ENCODE assay signal across 1 cellular context in genomic region chr16:27805828-27806351, GRCh38.
TF ChIP-seq lines count a peak whose summit lies in the region.

No MANE protein-coding gene starts in this region.

TF ChIP-seq in GM23338, 12 proteins besides CTCF, POLR2A, EP300 and RAD21 (continued from another document):
- TF ChIP-seq, protein P1, sequence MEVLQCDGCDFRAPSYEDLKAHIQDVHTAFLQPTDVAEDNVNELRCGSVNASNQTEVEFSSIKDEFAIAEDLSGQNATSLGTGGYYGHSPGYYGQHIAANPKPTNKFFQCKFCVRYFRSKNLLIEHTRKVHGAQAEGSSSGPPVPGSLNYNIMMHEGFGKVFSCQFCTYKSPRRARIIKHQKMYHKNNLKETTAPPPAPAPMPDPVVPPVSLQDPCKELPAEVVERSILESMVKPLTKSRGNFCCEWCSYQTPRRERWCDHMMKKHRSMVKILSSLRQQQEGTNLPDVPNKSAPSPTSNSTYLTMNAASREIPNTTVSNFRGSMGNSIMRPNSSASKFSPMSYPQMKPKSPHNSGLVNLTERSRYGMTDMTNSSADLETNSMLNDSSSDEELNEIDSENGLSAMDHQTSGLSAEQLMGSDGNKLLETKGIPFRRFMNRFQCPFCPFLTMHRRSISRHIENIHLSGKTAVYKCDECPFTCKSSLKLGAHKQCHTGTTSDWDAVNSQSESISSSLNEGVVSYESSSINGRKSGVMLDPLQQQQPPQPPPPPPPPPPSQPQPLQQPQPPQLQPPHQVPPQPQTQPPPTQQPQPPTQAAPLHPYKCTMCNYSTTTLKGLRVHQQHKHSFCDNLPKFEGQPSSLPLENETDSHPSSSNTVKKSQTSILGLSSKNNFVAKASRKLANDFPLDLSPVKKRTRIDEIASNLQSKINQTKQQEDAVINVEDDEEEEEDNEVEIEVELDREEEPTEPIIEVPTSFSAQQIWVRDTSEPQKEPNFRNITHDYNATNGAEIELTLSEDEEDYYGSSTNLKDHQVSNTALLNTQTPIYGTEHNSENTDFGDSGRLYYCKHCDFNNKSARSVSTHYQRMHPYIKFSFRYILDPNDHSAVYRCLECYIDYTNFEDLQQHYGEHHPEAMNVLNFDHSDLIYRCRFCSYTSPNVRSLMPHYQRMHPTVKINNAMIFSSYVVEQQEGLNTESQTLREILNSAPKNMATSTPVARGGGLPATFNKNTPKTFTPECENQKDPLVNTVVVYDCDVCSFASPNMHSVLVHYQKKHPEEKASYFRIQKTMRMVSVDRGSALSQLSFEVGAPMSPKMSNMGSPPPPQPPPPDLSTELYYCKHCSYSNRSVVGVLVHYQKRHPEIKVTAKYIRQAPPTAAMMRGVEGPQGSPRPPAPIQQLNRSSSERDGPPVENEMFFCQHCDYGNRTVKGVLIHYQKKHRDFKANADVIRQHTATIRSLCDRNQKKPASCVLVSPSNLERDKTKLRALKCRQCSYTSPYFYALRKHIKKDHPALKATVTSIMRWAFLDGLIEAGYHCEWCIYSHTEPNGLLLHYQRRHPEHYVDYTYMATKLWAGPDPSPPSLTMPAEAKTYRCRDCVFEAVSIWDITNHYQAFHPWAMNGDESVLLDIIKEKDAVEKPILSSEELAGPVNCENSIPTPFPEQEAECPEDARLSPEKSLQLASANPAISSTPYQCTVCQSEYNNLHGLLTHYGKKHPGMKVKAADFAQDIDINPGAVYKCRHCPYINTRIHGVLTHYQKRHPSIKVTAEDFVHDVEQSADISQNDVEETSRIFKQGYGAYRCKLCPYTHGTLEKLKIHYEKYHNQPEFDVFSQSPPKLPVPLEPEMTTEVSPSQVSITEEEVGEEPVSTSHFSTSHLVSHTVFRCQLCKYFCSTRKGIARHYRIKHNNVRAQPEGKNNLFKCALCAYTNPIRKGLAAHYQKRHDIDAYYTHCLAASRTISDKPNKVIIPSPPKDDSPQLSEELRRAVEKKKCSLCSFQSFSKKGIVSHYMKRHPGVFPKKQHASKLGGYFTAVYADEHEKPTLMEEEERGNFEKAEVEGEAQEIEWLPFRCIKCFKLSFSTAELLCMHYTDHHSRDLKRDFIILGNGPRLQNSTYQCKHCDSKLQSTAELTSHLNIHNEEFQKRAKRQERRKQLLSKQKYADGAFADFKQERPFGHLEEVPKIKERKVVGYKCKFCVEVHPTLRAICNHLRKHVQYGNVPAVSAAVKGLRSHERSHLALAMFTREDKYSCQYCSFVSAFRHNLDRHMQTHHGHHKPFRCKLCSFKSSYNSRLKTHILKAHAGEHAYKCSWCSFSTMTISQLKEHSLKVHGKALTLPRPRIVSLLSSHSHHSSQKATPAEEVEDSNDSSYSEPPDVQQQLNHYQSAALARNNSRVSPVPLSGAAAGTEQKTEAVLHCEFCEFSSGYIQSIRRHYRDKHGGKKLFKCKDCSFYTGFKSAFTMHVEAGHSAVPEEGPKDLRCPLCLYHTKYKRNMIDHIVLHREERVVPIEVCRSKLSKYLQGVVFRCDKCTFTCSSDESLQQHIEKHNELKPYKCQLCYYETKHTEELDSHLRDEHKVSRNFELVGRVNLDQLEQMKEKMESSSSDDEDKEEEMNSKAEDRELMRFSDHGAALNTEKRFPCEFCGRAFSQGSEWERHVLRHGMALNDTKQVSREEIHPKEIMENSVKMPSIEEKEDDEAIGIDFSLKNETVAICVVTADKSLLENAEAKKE (CRISPR knock-in tag; IDR thresholded peaks at IDR 0.05) = no peak
- TF ChIP-seq CREB1 (CRISPR knock-in tag; IDR thresholded peaks at IDR 0.05; ENCODE audit: low read depth) (no peak), ETS1 (IDR thresholded peaks at IDR 0.05) (no peak), ZNF331 (CRISPR knock-in tag; IDR thresholded peaks at IDR 0.05; ENCODE audit: low read depth) (no peak), ZNF114 (CRISPR knock-in tag; IDR thresholded peaks at IDR 0.05) (no peak), JUNB (IDR thresholded peaks at IDR 0.05; ENCODE audit: unreplicated experiment) (no peak), STAT1 (IDR thresholded peaks at IDR 0.05; ENCODE audit: unreplicated experiment) (no peak), EZH2phosphoT487 (IDR thresholded peaks at IDR 0.05; ENCODE audit: unreplicated experiment) (no peak), POLR2AphosphoS5 (IDR thresholded peaks at IDR 0.05; ENCODE audit: low read depth) (no peak)
- TF ChIP-seq, protein P2, sequence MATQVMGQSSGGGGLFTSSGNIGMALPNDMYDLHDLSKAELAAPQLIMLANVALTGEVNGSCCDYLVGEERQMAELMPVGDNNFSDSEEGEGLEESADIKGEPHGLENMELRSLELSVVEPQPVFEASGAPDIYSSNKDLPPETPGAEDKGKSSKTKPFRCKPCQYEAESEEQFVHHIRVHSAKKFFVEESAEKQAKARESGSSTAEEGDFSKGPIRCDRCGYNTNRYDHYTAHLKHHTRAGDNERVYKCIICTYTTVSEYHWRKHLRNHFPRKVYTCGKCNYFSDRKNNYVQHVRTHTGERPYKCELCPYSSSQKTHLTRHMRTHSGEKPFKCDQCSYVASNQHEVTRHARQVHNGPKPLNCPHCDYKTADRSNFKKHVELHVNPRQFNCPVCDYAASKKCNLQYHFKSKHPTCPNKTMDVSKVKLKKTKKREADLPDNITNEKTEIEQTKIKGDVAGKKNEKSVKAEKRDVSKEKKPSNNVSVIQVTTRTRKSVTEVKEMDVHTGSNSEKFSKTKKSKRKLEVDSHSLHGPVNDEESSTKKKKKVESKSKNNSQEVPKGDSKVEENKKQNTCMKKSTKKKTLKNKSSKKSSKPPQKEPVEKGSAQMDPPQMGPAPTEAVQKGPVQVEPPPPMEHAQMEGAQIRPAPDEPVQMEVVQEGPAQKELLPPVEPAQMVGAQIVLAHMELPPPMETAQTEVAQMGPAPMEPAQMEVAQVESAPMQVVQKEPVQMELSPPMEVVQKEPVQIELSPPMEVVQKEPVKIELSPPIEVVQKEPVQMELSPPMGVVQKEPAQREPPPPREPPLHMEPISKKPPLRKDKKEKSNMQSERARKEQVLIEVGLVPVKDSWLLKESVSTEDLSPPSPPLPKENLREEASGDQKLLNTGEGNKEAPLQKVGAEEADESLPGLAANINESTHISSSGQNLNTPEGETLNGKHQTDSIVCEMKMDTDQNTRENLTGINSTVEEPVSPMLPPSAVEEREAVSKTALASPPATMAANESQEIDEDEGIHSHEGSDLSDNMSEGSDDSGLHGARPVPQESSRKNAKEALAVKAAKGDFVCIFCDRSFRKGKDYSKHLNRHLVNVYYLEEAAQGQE (IDR thresholded peaks at IDR 0.05; ENCODE audit: unreplicated experiment) = no peak
